In genomic region chr3:134029256-134029733, GRCh38 we compare ENCODE assay signal across 9 cellular contexts. TPM values are rescaled to one million over a fixed set of nuclear protein-coding genes. Genes with fewer than 3 reads are reported as not detected.
DNase-seq lines count a peak whose midpoint lies in the region; ATAC-seq, FAIRE-seq and TF ChIP-seq lines count a peak whose summit lies in the region.
"Had no signal": no experiment of that assay in that cellular context is flagged by ENCODE, and none has a peak within 500 bp of the region (broad histone marks: within the 10 kb centered on the region; RNA-seq: fewer than 3 reads in every experiment).

No MANE protein-coding gene starts in this region.

- peak; percentile 16 for ATAC-seq in activated T-helper 17 cell treated with anti-CD3 and anti-CD28 coated beads, Interleukin-2, amount 50 U/mL, for 72 hours (replicated peaks)
- ATAC-seq in HG02610 (IDR thresholded peaks at IDR 0.05; ENCODE audit: unreplicated experiment), result no peak

- peak overlapping the region; percentile 62 for H2AFZ ChIP-seq in smooth muscle cell (ENCODE audit: low read depth)

- FAIRE-seq in RCC 7860 (lab: Jason Lieb, UNC), result no peak

- H3K9me3 Mint-ChIP-seq in activated T-helper 17 cell treated with anti-CD3 and anti-CD28 coated beads, Interleukin-2, amount 50 U/mL, for 72 hours, result no peaks in the 10 kb centered on the region
- H3K9me3 Mint-ChIP-seq: activated B cell treated with CpG ODN at 0.5 μM for 24 hours had no signal

- peaks cover 4% of the 10 kb centered on the region for H3K4me1 Mint-ChIP-seq in activated T-helper 17 cell treated with anti-CD3 and anti-CD28 coated beads, Interleukin-2, amount 50 U/mL, for 72 hours

- peaks cover 49% of the 10 kb centered on the region for H3K27me3 Mint-ChIP-seq in activated T-helper 17 cell treated with anti-CD3 and anti-CD28 coated beads, Interleukin-2, amount 50 U/mL, for 72 hours

- WGBS in smooth muscle cell (ENCODE audit: low lambda C conversion rate), result 2% methylated on average over 43 of the region's 43 CpGs

- peak overlapping the region; percentile 87 for H3K4me2 ChIP-seq in smooth muscle cell

- H3K4me3 ChIP-seq in iPS-18c (ENCODE audit: insufficient read depth, low read depth, low read length) (peak overlapping the region; percentile 65), smooth muscle cell (peak overlapping the region; percentile 82)

- H3K27ac ChIP-seq in smooth muscle cell (ENCODE audit: low read depth), result no peak overlapping the region

- intact Hi-C loops in head of caudate nucleus (cut with DNase I), result no loop called here

- no peak overlapping the region for H3K27ac Mint-ChIP-seq in activated T-helper 17 cell treated with anti-CD3 and anti-CD28 coated beads, Interleukin-2, amount 50 U/mL, for 72 hours
- H3K27ac Mint-ChIP-seq: activated B cell treated with CpG ODN at 0.5 μM for 24 hours had no signal

- peak overlapping the region; percentile 23 for H3K9ac ChIP-seq in smooth muscle cell (ENCODE audit: low read depth)

- H3K27me3 ChIP-seq in smooth muscle cell (ENCODE audit: low read depth), result peaks cover 22% of the 10 kb centered on the region

- H3F3A ChIP-seq in smooth muscle cell (ENCODE audit: low read depth), result no peaks in the 10 kb centered on the region

- H3K36me3 ChIP-seq in smooth muscle cell (ENCODE audit: low read depth), result no peaks in the 10 kb centered on the region

- TF ChIP-seq CTCF in smooth muscle cell (IDR thresholded peaks at IDR 0.05; ENCODE audit: borderline replicate concordance, insufficient read depth, poor library complexity, severe bottlenecking), result no peak

- H3K4me1 ChIP-seq in smooth muscle cell (ENCODE audit: low read depth), result peaks cover 3% of the 10 kb centered on the region

- H4K20me1 ChIP-seq in smooth muscle cell (ENCODE audit: low read depth), result no peaks in the 10 kb centered on the region

- H3K4me3 Mint-ChIP-seq in activated T-helper 17 cell treated with anti-CD3 and anti-CD28 coated beads, Interleukin-2, amount 50 U/mL, for 72 hours, result no peak overlapping the region
- H3K4me3 Mint-ChIP-seq: activated B cell treated with CpG ODN at 0.5 μM for 24 hours had no signal

- no peaks in the 10 kb centered on the region for H3K36me3 Mint-ChIP-seq in activated T-helper 17 cell treated with anti-CD3 and anti-CD28 coated beads, Interleukin-2, amount 50 U/mL, for 72 hours (ENCODE audit: low read depth)

- DNase-seq in NCI-H510A (lab: John Stamatoyannopoulos, UW) (peak; percentile 5), NCI-H510A treated with DMSO at 0.1 percent for 48 hours (lab: John Stamatoyannopoulos, UW) (no peak), smooth muscle cell (lab: John Stamatoyannopoulos, UW; ENCODE audit: unreplicated experiment) (no peak), RCC 7860 (ENCODE audit: low spot score) (no peak), head of caudate nucleus (no peak)
- DNase-seq: activated B cell treated with CpG ODN at 0.5 μM for 24 hours had no signal

- no peaks in the 10 kb centered on the region for H3K79me2 ChIP-seq in smooth muscle cell (ENCODE audit: low read depth)

- no peaks in the 10 kb centered on the region for H3K9me3 ChIP-seq in iPS-18c (ENCODE audit: control insufficient read depth, insufficient read depth, low read length)
- no peaks in the 10 kb centered on the region for H3K9me3 ChIP-seq in smooth muscle cell (replicated peaks; ENCODE audit: low read depth)

RNA-seq across cellular contexts. Expression of gene SLCO2A1, which starts 0.4 kb away (rescaled TPM):
- not detected for total RNA-seq in activated T-helper 17 cell treated with anti-CD3 and anti-CD28 coated beads, Interleukin-2, amount 50 U/mL, for 72 hours
- 3.6 and 14.2 TPM in 2 replicates for total RNA-seq in smooth muscle cell
- 7.7 and 35.9 TPM in 2 replicates for polyA plus RNA-seq in smooth muscle cell
- total RNA-seq: activated B cell treated with CpG ODN at 0.5 μM for 24 hours had no signal
